In genomic region chr19:47296036-47296435, GRCh38 we compare ENCODE assay signal across 1 cellular context.
TF ChIP-seq lines count a peak whose summit lies in the region.

No MANE protein-coding gene starts in this region.

TF ChIP-seq in H1, 55 proteins besides CTCF, POLR2A, EP300 and RAD21:
- TF ChIP-seq TAF7 (optimal IDR thresholded peaks at IDR 0.05; ENCODE audit: borderline replicate concordance, low read depth, low read length) (no peak), GTF2F1 (IDR thresholded peaks at IDR 0.05; ENCODE audit: borderline replicate concordance, low read depth, low read length) (no peak), ATF2 (IDR thresholded peaks at IDR 0.05; ENCODE audit: low read length) (peak; percentile 43; the same call in 1 of the 2 replicates), KDM1A (IDR thresholded peaks at IDR 0.05; ENCODE audit: borderline replicate concordance, low read length) (peak; percentile 82), JUND (IDR thresholded peaks at IDR 0.05; ENCODE audit: low read length) (peak; percentile 44; the same call in 1 of the 2 replicates), TAF1 (IDR thresholded peaks at IDR 0.05; ENCODE audit: low read depth, low read length) (no peak), TBP (IDR thresholded peaks at IDR 0.05; ENCODE audit: low read depth, low read length) (no peak; the same call in 1 of the 2 replicates), CREB1 (IDR thresholded peaks at IDR 0.05) (peak; percentile 91)
